ENCODE assay signal across 9 cellular contexts in the genomic region with DNA sequence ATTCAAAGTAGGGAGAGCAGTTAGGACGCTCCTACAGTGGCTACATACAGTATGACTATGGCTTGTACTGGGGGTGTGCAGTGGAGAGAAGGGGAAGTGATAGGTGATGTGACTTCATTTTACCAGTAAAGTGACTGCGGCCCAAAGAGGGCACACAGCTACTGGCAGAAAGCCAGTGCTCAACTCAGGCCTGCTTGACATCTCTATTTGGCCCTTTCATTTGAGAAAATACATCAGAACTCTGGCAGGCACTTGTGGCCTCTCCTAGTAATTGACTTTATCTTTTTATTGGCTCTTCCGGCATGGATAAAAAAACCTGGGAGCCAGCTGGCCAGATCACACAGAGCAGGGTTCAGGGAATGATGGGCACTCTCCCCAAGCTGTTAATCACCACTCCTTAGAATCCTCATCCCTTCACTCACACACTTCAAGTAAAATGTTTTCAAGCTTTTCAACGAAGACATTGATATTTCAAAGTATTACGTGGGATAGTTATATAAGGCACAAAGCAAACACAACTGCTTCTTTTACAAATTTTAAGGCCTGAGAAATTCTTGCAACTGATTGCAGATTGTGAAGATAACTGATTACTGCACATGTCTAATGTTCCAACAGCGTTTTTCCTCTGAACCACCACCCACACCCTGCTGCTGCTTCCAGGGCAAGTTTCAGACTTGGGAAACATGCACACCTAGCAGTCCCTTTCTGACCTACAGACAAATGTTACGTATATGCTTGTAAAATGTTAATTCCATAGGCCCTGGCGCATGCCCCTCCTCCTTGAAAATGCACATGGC.
DNase-seq lines count a peak whose midpoint lies in the region; ATAC-seq and TF ChIP-seq lines count a peak whose summit lies in the region.
"Had no signal": no experiment of that assay in that cellular context is flagged by ENCODE, and none has a peak within 500 bp of the region (broad histone marks: within the 10 kb centered on the region; RNA-seq: fewer than 3 reads in every experiment).

No MANE protein-coding gene starts in this region.

- TF ChIP-seq EP300 in SK-N-SH (IDR thresholded peaks at IDR 0.05; ENCODE audit: borderline replicate concordance in 1 of 2, low read depth in 1 of 2, low read length in 1 of 2) = peak in 1 of 2 experiments; percentile 72; a peak in 2 of 4 replicates

- H3K36me3 ChIP-seq in SK-N-SH (replicated peaks in 1 of 2; ENCODE audit: control insufficient read depth in 1 of 2, insufficient read depth in 2 of 2, low read length in 1 of 2) = no peaks in the 10 kb centered on the region

- no peak overlapping the region for H3K4me2 ChIP-seq in SK-N-SH

- no peaks in the 10 kb centered on the region for H4K20me1 ChIP-seq in SK-N-SH (ENCODE audit: insufficient read depth)

- 57% methylated on average over 8 of the region's 8 CpGs for WGBS in SK-N-SH (ENCODE audit: low lambda C conversion rate)

- CTCF ChIA-PET in SK-N-SH (lab: Yijun Ruan, JAX) = interaction anchor here (1.4 to 2.8 kb wide), 4 partner anchors 12 to 138 kb away, joined by 3 to 14 read pairs (median 8); no protein-coding TSS in a partner anchor

- POLR2A ChIA-PET in SK-N-SH (lab: Yijun Ruan, JAX) = interaction anchor here (0.9 to 1.4 kb wide), 2 partner anchors 10 to 41 kb away, joined by 3 read pairs; no protein-coding TSS in a partner anchor

- H3K27ac ChIP-seq in SK-N-SH (ENCODE audit: low read depth in 2 of 2, low read length in 1 of 2) (peak overlapping the region in 1 of 2 experiments; percentile 81; a peak in 2 of 4 replicates), foreskin keratinocyte (no peak overlapping the region)

- no peak overlapping the region for H2AFZ ChIP-seq in SK-N-SH (ENCODE audit: low read depth)

- TF ChIP-seq RAD21 in SK-N-SH (IDR thresholded peaks at IDR 0.05; ENCODE audit: low read length) = peak; percentile 43

- no peaks in the 10 kb centered on the region for H3F3A ChIP-seq in SK-N-SH (replicated peaks; ENCODE audit: insufficient read depth)

- H3K4me3 ChIP-seq in NB4 (ENCODE audit: low read depth, low read length) (no peak overlapping the region), SK-N-SH (ENCODE audit: low read depth in 2 of 2, low read length in 1 of 2) (no peak overlapping the region)

- no peak for TF ChIP-seq POLR2A in NB4 (IDR thresholded peaks at IDR 0.05; ENCODE audit: extremely low read depth, insufficient read length)

- no peak for TF ChIP-seq CTCF in NB4 (IDR thresholded peaks at IDR 0.05; ENCODE audit: low read depth, low read length)
- TF ChIP-seq CTCF in SK-N-SH (IDR thresholded peaks at IDR 0.05) = no peak
- no peak for TF ChIP-seq CTCF in foreskin keratinocyte (conservative IDR thresholded peaks at IDR 0.05)

- H3K9me3 ChIP-seq in SK-N-SH = no peaks in the 10 kb centered on the region

- no peaks in the 10 kb centered on the region for H3K79me2 ChIP-seq in SK-N-SH (ENCODE audit: insufficient read depth)

- peak; percentile 85 for ATAC-seq in GM18909 (IDR thresholded peaks at IDR 0.05; ENCODE audit: poor library complexity, unreplicated experiment)
- ATAC-seq in GM21390 (IDR thresholded peaks at IDR 0.05; ENCODE audit: unreplicated experiment) = no peak
- no peak for ATAC-seq in foreskin keratinocyte
- ATAC-seq in HG02884 (IDR thresholded peaks at IDR 0.05; ENCODE audit: unreplicated experiment) = no peak

- no peak overlapping the region for H3K9ac ChIP-seq in SK-N-SH

- peak; percentile 47 for DNase-seq in NB4 (ENCODE audit: low read depth)
- DNase-seq in SK-N-SH = peak; percentile 75
- DNase-seq in mucosa of gallbladder (ENCODE audit: low spot score) = peak; percentile 32
- DNase-seq in activated CD4-positive, alpha-beta T cell treated with anti-CD3 and anti-CD28 coated beads, Interleukin-2, amount 50 U/mL, for 4 hours = no peak
- DNase-seq in foreskin keratinocyte = no peak
- DNase-seq: occipital lobe had no signal

- H3K9me2 ChIP-seq in SK-N-SH = no peaks in the 10 kb centered on the region

- H3K27me3 ChIP-seq in SK-N-SH (ENCODE audit: insufficient read depth) (no peaks in the 10 kb centered on the region), foreskin keratinocyte (no peaks in the 10 kb centered on the region)

- H3K4me1 ChIP-seq in SK-N-SH (ENCODE audit: control insufficient read depth in 1 of 2, insufficient read depth in 2 of 2, low read depth in 1 of 2, low read length in 1 of 2) (peaks cover 0 to 27% of the 10 kb centered on the region in 2 experiments; a peak in 2 of 4 replicates), foreskin keratinocyte (peaks cover 4% of the 10 kb centered on the region)

TF ChIP-seq in SK-N-SH, 30 proteins besides CTCF, POLR2A, EP300 and RAD21:
- TF ChIP-seq GATA2 (CRISPR knock-in tag; IDR thresholded peaks at IDR 0.05) (peak; percentile 72), TCF12 (IDR thresholded peaks at IDR 0.05) (peak; percentile 40), CHD2 (IDR thresholded peaks at IDR 0.05; ENCODE audit: low read length, partially characterized antibody) (peak; percentile 37), NFIC (IDR thresholded peaks at IDR 0.05; ENCODE audit: borderline replicate concordance) (peak; percentile 50; the same call in 1 of the 2 replicates), GABPA (IDR thresholded peaks at IDR 0.05; ENCODE audit: low read depth) (no peak), FOXJ3 (CRISPR knock-in tag; IDR thresholded peaks at IDR 0.05) (peak; percentile 78; the same call in 1 of the 2 replicates), MXI1 (IDR thresholded peaks at IDR 0.05; ENCODE audit: low read depth, low read length) (peak; percentile 32; the same call in 1 of the 2 replicates), SIN3A (IDR thresholded peaks at IDR 0.05; ENCODE audit: borderline replicate concordance, low read depth, low read length) (no peak), RFX5 (IDR thresholded peaks at IDR 0.05; ENCODE audit: low read length) (no peak)
- TF ChIP-seq, protein P1, sequence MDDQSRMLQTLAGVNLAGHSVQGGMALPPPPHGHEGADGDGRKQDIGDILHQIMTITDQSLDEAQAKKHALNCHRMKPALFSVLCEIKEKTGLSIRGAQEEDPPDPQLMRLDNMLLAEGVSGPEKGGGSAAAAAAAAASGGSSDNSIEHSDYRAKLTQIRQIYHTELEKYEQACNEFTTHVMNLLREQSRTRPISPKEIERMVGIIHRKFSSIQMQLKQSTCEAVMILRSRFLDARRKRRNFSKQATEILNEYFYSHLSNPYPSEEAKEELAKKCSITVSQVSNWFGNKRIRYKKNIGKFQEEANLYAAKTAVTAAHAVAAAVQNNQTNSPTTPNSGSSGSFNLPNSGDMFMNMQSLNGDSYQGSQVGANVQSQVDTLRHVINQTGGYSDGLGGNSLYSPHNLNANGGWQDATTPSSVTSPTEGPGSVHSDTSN (IDR thresholded peaks at IDR 0.05) = peak; percentile 26; the same call in 1 of the 2 replicates
- TF ChIP-seq, protein P2, sequence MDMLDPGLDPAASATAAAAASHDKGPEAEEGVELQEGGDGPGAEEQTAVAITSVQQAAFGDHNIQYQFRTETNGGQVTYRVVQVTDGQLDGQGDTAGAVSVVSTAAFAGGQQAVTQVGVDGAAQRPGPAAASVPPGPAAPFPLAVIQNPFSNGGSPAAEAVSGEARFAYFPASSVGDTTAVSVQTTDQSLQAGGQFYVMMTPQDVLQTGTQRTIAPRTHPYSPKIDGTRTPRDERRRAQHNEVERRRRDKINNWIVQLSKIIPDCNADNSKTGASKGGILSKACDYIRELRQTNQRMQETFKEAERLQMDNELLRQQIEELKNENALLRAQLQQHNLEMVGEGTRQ (IDR thresholded peaks at IDR 0.05; ENCODE audit: borderline replicate concordance, low read depth, low read length) = no peak

Comparison
In these comparisons a context has a peak if more than half of its experiments do, and no peak if none do; other contexts are left out.
1. DNase-seq: peak in NB4 (single experiment), SK-N-SH (single experiment) and mucosa of gallbladder (single experiment); none in activated CD4-positive, alpha-beta T cell treated with anti-CD3 and anti-CD28 coated beads, Interleukin-2, amount 50 U/mL, for 4 hours (0 of 2) and foreskin keratinocyte (0 of 2).